9 cellular contexts compared by ENCODE assay signal in genomic region chr17:38510424-38511125, GRCh38.
DNase-seq lines count a peak whose midpoint lies in the region; ATAC-seq and TF ChIP-seq lines count a peak whose summit lies in the region.
"Had no signal": no experiment of that assay in that cellular context is flagged by ENCODE, and none has a peak within 500 bp of the region (broad histone marks: within the 10 kb centered on the region; RNA-seq: fewer than 3 reads in every experiment).

No MANE protein-coding gene starts in this region.

- TF ChIP-seq CTCF in HFFc6 (IDR thresholded peaks at IDR 0.05) (no peak), mesothelial cell of epicardium (IDR thresholded peaks at IDR 0.05; ENCODE audit: unreplicated experiment) (no peak)

- H3K36me3 Mint-ChIP-seq in HFFc6 (ENCODE audit: low read depth), result peaks cover 28% of the 10 kb centered on the region
- no peaks in the 10 kb centered on the region for H3K36me3 Mint-ChIP-seq in effector memory CD8-positive, alpha-beta T cell (ENCODE audit: insufficient read depth)
- H3K36me3 Mint-ChIP-seq in mesothelial cell of epicardium, result no peaks in the 10 kb centered on the region

- H3K27me3 Mint-ChIP-seq in HFFc6 (ENCODE audit: insufficient read depth) (peaks cover 41% of the 10 kb centered on the region), mesothelial cell of epicardium (ENCODE audit: low read depth) (peaks cover 18% of the 10 kb centered on the region)
- H3K27me3 Mint-ChIP-seq in effector memory CD8-positive, alpha-beta T cell, result peaks cover 39 to 61% of the 10 kb centered on the region in 2 donors

- peak; percentile 60 for DNase-seq in AG08396 (ENCODE audit: low spot score)
- peak; percentile 28 for DNase-seq in HFFc6
- no peak for DNase-seq in effector memory CD8-positive, alpha-beta T cell
- peak in 1 of 2 experiments; percentile 63 for DNase-seq in mesothelial cell of epicardium (ENCODE audit: low spot score in 2 of 2, unreplicated experiment in 2 of 2)
- no peak for DNase-seq in COLO829 (ENCODE audit: low spot score)
- no peak for DNase-seq in ureter (ENCODE audit: low spot score)
- DNase-seq in stimulated activated CD4-positive, alpha-beta T cell treated with anti-CD3 and anti-CD28 coated beads, Interleukin-15, amount 100 ng/mL, for 24 hours, result no peak
- DNase-seq: GF-D8 had no signal

- H3K27ac Mint-ChIP-seq in HFFc6 (peak overlapping the region; percentile 89), mesothelial cell of epicardium (peak overlapping the region; percentile 21)
- H3K27ac Mint-ChIP-seq in effector memory CD8-positive, alpha-beta T cell, result no peak overlapping the region

- peaks cover 7% of the 10 kb centered on the region for H3K9me3 Mint-ChIP-seq in HFFc6
- H3K9me3 Mint-ChIP-seq in effector memory CD8-positive, alpha-beta T cell, result no peaks in the 10 kb centered on the region
- H3K9me3 Mint-ChIP-seq in mesothelial cell of epicardium, result no peaks in the 10 kb centered on the region

- H3K4me1 Mint-ChIP-seq in HFFc6 (ENCODE audit: low read depth), result peaks cover 46% of the 10 kb centered on the region
- H3K4me1 Mint-ChIP-seq in effector memory CD8-positive, alpha-beta T cell (ENCODE audit: low read depth in 2 of 2), result peaks cover 7 to 9% of the 10 kb centered on the region in 2 donors
- peaks cover 28% of the 10 kb centered on the region for H3K4me1 Mint-ChIP-seq in mesothelial cell of epicardium

- H3K4me3 Mint-ChIP-seq in HFFc6 (peak overlapping the region; percentile 73), mesothelial cell of epicardium (peak overlapping the region; percentile 61)
- H3K4me3 Mint-ChIP-seq in effector memory CD8-positive, alpha-beta T cell, result peak overlapping the region; percentile 14 to 34

- no peak for ATAC-seq in effector memory CD8-positive, alpha-beta T cell (replicated peaks)
- ATAC-seq in HG02885 (IDR thresholded peaks at IDR 0.05; ENCODE audit: poor library complexity, unreplicated experiment), result no peak

Comparison
In these comparisons a context has a peak if more than half of its experiments do, and no peak if none do; other contexts are left out.
1. DNase-seq: peak in AG08396 (single experiment) and HFFc6 (single experiment); none in effector memory CD8-positive, alpha-beta T cell (0 of 3), COLO829 (single experiment), ureter (single experiment) and stimulated activated CD4-positive, alpha-beta T cell treated with anti-CD3 and anti-CD28 coated beads, Interleukin-15, amount 100 ng/mL, for 24 hours (single experiment).
2. H3K27ac Mint-ChIP-seq: peak in HFFc6 (single experiment) and mesothelial cell of epicardium (single experiment); none in effector memory CD8-positive, alpha-beta T cell (0 of 2).
3. Peak in every context shown above with its lines, with median percentiles within 50 percentile points of each other: H3K4me3 Mint-ChIP-seq.